Comparison of ENCODE assay signal across 1 cellular context in the genomic region with DNA sequence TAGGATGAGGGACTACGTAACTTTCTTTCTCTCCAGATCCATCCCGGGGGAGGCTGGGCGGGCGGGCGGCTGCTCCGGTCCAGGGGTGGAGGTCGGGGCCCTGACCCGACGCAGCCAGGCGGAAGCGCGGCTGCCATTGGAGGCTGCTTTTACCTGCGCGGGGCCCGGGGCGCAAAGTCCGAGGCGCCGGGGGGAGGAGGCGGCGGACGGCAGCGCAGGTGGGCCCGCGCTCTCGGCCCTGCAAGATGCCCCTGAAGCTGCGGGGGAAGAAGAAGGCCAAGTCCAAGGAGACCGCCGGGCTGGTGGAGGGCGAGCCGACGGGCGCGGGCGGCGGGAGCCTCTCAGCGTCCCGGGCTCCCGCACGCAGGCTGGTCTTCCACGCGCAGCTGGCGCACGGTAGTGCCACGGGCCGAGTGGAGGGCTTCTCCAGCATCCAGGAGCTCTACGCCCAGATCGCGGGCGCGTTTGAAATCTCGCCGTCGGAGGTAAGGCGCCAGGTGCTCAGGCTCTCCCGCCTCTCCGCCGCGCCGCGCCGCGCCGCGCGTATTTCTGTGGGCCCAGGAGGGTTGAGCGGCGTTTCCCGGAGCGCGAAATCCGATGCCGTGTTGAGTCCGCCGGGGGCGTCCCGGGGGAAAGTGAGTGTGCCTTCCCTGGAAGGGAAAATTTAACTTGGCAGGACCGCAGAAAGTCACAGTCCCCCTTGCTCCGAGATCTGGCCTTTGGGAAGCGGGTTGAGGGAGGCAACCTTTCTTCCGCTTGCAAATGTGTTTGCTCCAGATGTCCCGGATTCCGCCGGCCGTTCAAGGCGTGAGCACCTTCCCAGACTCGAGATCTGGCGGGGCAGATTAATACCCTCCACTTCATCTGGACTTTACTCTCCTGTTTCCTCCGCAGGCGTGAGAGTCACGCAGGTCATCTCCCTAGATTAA.
TF ChIP-seq lines count a peak whose summit lies in the region.

A gene with protein sequence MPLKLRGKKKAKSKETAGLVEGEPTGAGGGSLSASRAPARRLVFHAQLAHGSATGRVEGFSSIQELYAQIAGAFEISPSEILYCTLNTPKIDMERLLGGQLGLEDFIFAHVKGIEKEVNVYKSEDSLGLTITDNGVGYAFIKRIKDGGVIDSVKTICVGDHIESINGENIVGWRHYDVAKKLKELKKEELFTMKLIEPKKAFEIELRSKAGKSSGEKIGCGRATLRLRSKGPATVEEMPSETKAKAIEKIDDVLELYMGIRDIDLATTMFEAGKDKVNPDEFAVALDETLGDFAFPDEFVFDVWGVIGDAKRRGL (plus strand): TSS at position 117 of the 929 bp plus-strand sequence. CDS start 129 bp downstream, at position 246.

TF ChIP-seq in HepG2, 621 proteins besides CTCF, POLR2A, EP300 and RAD21 (continued from another document and continues in another):
- TF ChIP-seq, protein P1, sequence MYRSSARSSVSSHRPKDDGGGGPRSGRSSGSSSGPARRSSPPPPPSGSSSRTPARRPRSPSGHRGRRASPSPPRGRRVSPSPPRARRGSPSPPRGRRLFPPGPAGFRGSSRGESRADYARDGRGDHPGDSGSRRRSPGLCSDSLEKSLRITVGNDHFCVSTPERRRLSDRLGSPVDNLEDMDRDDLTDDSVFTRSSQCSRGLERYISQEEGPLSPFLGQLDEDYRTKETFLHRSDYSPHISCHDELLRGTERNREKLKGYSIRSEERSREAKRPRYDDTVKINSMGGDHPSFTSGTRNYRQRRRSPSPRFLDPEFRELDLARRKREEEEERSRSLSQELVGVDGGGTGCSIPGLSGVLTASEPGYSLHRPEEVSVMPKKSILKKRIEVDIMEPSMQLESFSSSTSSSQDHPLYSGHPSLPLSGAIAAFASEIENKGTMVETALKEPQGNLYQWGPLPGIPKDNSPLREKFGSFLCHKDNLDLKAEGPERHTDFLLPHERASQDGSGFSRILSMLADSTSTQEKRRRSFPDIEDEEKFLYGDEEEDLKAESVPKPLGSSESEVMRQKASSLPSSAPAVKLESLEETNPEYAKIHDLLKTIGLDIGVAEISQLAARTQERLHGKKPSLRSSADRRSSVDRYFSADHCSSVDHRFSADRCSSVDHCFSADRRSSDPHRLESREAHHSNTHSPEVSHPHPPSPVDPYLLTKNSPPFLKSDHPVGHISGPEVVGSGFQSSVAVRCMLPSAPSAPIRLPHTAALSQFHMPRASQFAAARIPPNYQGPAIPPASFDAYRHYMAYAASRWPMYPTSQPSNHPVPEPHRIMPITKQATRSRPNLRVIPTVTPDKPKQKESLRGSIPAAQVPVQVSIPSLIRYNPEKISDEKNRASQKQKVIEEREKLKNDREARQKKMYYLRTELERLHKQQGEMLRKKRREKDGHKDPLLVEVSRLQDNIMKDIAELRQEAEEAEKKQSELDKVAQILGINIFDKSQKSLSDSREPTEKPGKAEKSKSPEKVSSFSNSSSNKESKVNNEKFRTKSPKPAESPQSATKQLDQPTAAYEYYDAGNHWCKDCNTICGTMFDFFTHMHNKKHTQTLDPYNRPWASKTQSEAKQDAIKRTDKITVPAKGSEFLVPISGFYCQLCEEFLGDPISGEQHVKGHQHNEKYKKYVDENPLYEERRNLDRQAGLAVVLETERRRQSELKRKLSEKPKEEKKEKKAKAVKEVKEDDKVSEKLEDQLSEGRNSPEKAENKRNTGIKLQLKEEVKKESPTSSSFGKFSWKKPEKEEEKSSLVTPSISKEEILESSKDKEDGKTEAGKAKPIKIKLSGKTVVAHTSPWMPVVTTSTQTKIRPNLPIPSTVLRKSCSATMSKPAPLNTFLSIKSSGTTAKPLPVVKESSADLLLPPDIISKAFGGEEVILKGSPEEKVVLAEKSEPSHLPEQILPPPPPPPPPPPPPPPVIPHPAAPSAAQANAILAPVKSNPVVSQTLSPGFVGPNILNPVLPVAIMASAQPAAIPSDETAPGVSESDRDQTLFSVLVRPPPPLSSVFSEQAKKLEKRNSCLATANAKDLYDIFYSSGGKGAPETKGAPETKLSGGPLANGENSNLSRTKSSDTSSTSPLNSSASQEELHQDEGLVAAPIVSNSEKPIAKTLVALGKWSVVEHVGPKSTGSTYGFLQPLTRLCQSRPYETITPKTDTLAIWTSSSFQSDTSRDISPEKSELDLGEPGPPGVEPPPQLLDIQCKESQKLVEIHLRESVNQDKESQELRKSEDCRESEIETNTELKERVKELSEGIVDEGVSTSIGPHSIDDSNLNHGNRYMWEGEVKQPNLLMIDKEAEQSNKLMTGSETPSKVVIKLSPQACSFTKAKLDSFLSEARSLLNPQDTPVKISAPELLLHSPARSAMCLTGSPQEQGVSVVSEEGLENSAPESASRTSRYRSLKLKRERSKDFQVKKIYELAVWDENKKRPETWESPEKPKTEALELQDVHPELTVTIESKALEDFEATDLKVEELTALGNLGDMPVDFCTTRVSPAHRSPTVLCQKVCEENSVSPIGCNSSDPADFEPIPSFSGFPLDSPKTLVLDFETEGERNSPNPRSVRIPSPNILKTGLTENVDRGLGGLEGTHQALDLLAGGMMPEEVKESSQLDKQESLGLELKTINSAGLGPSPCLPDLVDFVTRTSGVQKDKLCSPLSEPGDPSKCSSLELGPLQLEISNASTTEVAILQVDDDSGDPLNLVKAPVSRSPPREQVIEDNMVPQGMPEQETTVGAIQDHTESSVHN (CRISPR knock-in tag; IDR thresholded peaks at IDR 0.05) = no peak
- TF ChIP-seq ZSCAN9 (CRISPR knock-in tag; IDR thresholded peaks at IDR 0.05; ENCODE audit: borderline replicate concordance) (no peak), FOXP1 (IDR thresholded peaks at IDR 0.05) (no peak), FOXP1 (CRISPR knock-in tag; IDR thresholded peaks at IDR 0.05) (no peak), HOXD1 (CRISPR knock-in tag; IDR thresholded peaks at IDR 0.05) (no peak), ZZZ3 (CRISPR knock-in tag; IDR thresholded peaks at IDR 0.05; ENCODE audit: borderline replicate concordance) (peak; percentile 72; the same call in 1 of the 2 replicates), HNF4G (IDR thresholded peaks at IDR 0.05; ENCODE audit: borderline replicate concordance, low read depth, low read length) (peak; percentile 95), HNF4G (CRISPR knock-in tag; IDR thresholded peaks at IDR 0.05; ENCODE audit: borderline replicate concordance, low read depth) (peak; percentile 86), ZNF501 (CRISPR knock-in tag; IDR thresholded peaks at IDR 0.05) (peak; percentile 80), FOXK1 (CRISPR knock-in tag; IDR thresholded peaks at IDR 0.05; ENCODE audit: borderline replicate concordance, low read depth) (no peak), GABPA (IDR thresholded peaks at IDR 0.05; ENCODE audit: low read depth, low read length) (no peak), GABPA (CRISPR knock-in tag; IDR thresholded peaks at IDR 0.05; ENCODE audit: low read depth) (no peak), ZNF569 (CRISPR knock-in tag; IDR thresholded peaks at IDR 0.05; ENCODE audit: borderline replicate concordance) (no peak), HES4 (CRISPR knock-in tag; IDR thresholded peaks at IDR 0.05; ENCODE audit: borderline replicate concordance) (no peak), MBD4 (IDR thresholded peaks at IDR 0.05; ENCODE audit: borderline replicate concordance, low read length) (no peak), KDM2A (CRISPR knock-in tag; IDR thresholded peaks at IDR 0.05; ENCODE audit: borderline replicate concordance, low read depth) (peak; percentile 69), ZNF549 (CRISPR knock-in tag; IDR thresholded peaks at IDR 0.05) (peak; percentile 48; the same call in 1 of the 2 replicates), ZNF562 (CRISPR knock-in tag; IDR thresholded peaks at IDR 0.05; ENCODE audit: borderline replicate concordance) (no peak), ZNF335 (CRISPR knock-in tag; IDR thresholded peaks at IDR 0.05) (no peak), SP140L (CRISPR knock-in tag; IDR thresholded peaks at IDR 0.05; ENCODE audit: borderline replicate concordance) (no peak), RFX1 (IDR thresholded peaks at IDR 0.05) (no peak), CHCHD3 (CRISPR knock-in tag; IDR thresholded peaks at IDR 0.05) (0 out of 2 replicates have a peak, but pooled peaks have one; percentile 61), SP1 (IDR thresholded peaks at IDR 0.05) (no peak), SP1 (CRISPR knock-in tag; IDR thresholded peaks at IDR 0.05) (no peak), SP4 (CRISPR knock-in tag; IDR thresholded peaks at IDR 0.05) (peak; percentile 58; the same call in 1 of the 2 replicates)
- TF ChIP-seq, protein P2, sequence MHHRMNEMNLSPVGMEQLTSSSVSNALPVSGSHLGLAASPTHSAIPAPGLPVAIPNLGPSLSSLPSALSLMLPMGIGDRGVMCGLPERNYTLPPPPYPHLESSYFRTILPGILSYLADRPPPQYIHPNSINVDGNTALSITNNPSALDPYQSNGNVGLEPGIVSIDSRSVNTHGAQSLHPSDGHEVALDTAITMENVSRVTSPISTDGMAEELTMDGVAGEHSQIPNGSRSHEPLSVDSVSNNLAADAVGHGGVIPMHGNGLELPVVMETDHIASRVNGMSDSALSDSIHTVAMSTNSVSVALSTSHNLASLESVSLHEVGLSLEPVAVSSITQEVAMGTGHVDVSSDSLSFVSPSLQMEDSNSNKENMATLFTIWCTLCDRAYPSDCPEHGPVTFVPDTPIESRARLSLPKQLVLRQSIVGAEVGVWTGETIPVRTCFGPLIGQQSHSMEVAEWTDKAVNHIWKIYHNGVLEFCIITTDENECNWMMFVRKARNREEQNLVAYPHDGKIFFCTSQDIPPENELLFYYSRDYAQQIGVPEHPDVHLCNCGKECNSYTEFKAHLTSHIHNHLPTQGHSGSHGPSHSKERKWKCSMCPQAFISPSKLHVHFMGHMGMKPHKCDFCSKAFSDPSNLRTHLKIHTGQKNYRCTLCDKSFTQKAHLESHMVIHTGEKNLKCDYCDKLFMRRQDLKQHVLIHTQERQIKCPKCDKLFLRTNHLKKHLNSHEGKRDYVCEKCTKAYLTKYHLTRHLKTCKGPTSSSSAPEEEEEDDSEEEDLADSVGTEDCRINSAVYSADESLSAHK (CRISPR knock-in tag; IDR thresholded peaks at IDR 0.05; ENCODE audit: borderline replicate concordance) = 0 out of 2 replicates have a peak, but pooled peaks have one; percentile 23
- TF ChIP-seq, protein P3, sequence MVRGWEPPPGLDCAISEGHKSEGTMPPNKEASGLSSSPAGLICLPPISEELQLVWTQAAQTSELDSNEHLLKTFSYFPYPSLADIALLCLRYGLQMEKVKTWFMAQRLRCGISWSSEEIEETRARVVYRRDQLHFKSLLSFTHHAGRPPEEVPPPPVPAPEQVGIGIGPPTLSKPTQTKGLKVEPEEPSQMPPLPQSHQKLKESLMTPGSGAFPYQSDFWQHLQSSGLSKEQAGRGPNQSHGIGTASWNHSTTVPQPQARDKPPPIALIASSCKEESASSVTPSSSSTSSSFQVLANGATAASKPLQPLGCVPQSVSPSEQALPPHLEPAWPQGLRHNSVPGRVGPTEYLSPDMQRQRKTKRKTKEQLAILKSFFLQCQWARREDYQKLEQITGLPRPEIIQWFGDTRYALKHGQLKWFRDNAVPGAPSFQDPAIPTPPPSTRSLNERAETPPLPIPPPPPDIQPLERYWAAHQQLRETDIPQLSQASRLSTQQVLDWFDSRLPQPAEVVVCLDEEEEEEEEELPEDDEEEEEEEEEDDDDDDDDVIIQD (CRISPR knock-in tag; IDR thresholded peaks at IDR 0.05; ENCODE audit: low read depth) = peak; percentile 40; the same call in 1 of the 2 replicates
- TF ChIP-seq, protein P4, sequence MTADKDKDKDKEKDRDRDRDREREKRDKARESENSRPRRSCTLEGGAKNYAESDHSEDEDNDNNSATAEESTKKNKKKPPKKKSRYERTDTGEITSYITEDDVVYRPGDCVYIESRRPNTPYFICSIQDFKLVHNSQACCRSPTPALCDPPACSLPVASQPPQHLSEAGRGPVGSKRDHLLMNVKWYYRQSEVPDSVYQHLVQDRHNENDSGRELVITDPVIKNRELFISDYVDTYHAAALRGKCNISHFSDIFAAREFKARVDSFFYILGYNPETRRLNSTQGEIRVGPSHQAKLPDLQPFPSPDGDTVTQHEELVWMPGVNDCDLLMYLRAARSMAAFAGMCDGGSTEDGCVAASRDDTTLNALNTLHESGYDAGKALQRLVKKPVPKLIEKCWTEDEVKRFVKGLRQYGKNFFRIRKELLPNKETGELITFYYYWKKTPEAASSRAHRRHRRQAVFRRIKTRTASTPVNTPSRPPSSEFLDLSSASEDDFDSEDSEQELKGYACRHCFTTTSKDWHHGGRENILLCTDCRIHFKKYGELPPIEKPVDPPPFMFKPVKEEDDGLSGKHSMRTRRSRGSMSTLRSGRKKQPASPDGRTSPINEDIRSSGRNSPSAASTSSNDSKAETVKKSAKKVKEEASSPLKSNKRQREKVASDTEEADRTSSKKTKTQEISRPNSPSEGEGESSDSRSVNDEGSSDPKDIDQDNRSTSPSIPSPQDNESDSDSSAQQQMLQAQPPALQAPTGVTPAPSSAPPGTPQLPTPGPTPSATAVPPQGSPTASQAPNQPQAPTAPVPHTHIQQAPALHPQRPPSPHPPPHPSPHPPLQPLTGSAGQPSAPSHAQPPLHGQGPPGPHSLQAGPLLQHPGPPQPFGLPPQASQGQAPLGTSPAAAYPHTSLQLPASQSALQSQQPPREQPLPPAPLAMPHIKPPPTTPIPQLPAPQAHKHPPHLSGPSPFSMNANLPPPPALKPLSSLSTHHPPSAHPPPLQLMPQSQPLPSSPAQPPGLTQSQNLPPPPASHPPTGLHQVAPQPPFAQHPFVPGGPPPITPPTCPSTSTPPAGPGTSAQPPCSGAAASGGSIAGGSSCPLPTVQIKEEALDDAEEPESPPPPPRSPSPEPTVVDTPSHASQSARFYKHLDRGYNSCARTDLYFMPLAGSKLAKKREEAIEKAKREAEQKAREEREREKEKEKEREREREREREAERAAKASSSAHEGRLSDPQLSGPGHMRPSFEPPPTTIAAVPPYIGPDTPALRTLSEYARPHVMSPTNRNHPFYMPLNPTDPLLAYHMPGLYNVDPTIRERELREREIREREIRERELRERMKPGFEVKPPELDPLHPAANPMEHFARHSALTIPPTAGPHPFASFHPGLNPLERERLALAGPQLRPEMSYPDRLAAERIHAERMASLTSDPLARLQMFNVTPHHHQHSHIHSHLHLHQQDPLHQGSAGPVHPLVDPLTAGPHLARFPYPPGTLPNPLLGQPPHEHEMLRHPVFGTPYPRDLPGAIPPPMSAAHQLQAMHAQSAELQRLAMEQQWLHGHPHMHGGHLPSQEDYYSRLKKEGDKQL (CRISPR knock-in tag; IDR thresholded peaks at IDR 0.05; ENCODE audit: low read depth) = 0 out of 2 replicates have a peak, but pooled peaks have one; percentile 29
